31 cellular contexts compared by ENCODE assay signal in the genomic region with DNA sequence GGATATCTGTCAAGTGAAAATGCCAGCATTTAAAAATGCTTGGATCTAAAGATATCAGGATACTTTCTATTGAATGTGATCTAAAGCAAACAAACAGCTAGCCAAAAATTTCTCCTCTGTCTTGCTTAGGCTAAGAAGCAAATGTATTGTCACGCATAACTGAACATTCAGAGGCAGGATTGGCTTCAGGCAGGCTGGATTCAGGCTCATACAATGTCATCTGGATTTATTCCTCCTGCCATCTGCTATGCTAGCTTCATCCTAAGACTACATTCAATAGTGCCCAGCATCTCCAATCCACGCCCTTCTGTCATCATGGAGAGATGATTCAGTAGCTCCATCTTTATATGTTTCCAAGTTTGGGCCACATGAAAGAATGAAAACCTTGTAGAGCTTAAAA.
"Had no signal": no experiment of that assay in that cellular context is flagged by ENCODE, and none has a peak within 500 bp of the region (broad histone marks: within the 10 kb centered on the region; RNA-seq: fewer than 3 reads in every experiment).

No MANE protein-coding gene starts in this region.

- H3K4me1 ChIP-seq: colonic mucosa, pancreas, prostate gland, sigmoid colon, stomach, upper lobe of left lung had no signal

- H3K36me3 ChIP-seq: cardiac muscle cell, colonic mucosa, pancreas, prostate gland, sigmoid colon, stomach, thyroid gland, upper lobe of left lung had no signal

- H3K4me3 ChIP-seq: cardiac muscle cell, colonic mucosa, dorsolateral prefrontal cortex, pancreas, prostate gland, sigmoid colon, stomach, thyroid gland, upper lobe of left lung had no signal

- H3K27me3 ChIP-seq: cardiac muscle cell, colonic mucosa, pancreas, sigmoid colon, stomach, thyroid gland, upper lobe of left lung had no signal

- DNase-seq: activated CD4-positive, alpha-beta T cell treated with anti-CD3 and anti-CD28 coated beads, Interleukin-2, amount 10 ng/mL, durations not matched to agents 24 days and 14 days; activated CD4-positive, CD25-positive, alpha-beta regulatory T cell treated with anti-CD3 and anti-CD28 coated beads, Interleukin-2, amount 50 U/mL, for 72 hours; activated CD8-positive, alpha-beta memory T cell treated with anti-CD3 and anti-CD28 coated beads, Interleukin-2, amount 10 ng/mL, durations not matched to agents 7 days and 5 days; activated CD8-positive, alpha-beta T cell treated with anti-CD3 and anti-CD28 coated beads, Interleukin-2, amount 10 ng/mL, durations not matched to agents 7 days and 5 days; activated naive CD8-positive, alpha-beta T cell treated with anti-CD3 and anti-CD28 coated beads, Interleukin-2, amount 50 U/mL, for 24 hours; activated T-cell treated with anti-CD3 and anti-CD28 coated beads, Interleukin-2, amount 50 U/mL, for 48 hours; anterior cingulate cortex; cerebellar nuclear complex; colonic mucosa; dorsolateral prefrontal cortex; effector memory CD8-positive, alpha-beta T cell; erythroblast; foreskin fibroblast; head of caudate nucleus; hypothalamus; immature natural killer cell; kidney; naive thymus-derived CD8-positive, alpha-beta T cell; nucleus accumbens; pancreas; sigmoid colon; small intestine; stimulated activated CD4-positive, alpha-beta T cell treated with anti-CD3 and anti-CD28 coated beads, Interleukin-1b, Interleukin-23, amount 100 ng/mL, for 48 hours; stimulated activated naive B cell treated with anti-CD40 and anti-IgM and Interleukin-4, amounts not matched to agents 10 μg/mL and 1 μg/mL and 100 μg/mL, for 72 hours; stomach; T-helper 17 cell; T1000; thyroid gland; upper lobe of left lung had no signal

- H3K9me3 ChIP-seq: colonic mucosa, pancreas, prostate gland, thyroid gland had no signal

- FAIRE-seq: kidney, pancreas, small intestine had no signal

- H3K27ac ChIP-seq: cardiac muscle cell, colonic mucosa, dorsolateral prefrontal cortex, pancreas, prostate gland, sigmoid colon, stomach, thyroid gland, upper lobe of left lung had no signal
